Comparison of ENCODE assay signal across 27 cellular contexts in the genomic region with DNA sequence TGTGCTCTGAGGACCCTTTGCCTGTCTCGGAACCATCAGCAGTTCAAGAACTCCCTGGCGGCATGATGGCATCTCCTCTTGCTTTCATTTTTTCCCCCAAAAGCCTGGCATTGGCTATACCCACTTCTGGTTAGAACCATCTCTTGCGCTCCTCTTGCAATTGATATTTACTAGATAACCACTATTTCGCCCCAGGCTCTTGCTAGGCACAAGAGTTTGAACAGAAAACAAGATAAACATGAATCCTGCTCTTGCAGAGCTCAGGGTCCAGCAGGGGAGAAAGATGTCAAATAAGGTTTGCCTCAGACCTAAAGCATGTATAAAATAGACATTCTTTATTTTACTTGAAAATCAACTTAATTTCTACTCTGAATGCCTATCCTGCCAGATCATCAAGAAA. TPM values are rescaled to one million over a fixed set of nuclear protein-coding genes. Genes with fewer than 3 reads are reported as not detected.
"Had no signal": no experiment of that assay in that cellular context is flagged by ENCODE, and none has a peak within 500 bp of the region (broad histone marks: within the 10 kb centered on the region; RNA-seq: fewer than 3 reads in every experiment).

No MANE protein-coding gene starts in this region.

- H3K4me3 ChIP-seq: heart left ventricle, lower lobe of right lung, pancreas, prostate gland, sigmoid colon, spleen, suprapubic skin, thoracic aorta, tibial artery had no signal

- DNase-seq: heart left ventricle; hypothalamus; immature natural killer cell; kidney; lower lobe of right lung; mammary epithelial cell; mesenchymal stem cell; naive thymus-derived CD8-positive, alpha-beta T cell; nucleus accumbens; pancreas; retina; right cardiac atrium; sigmoid colon; small intestine; spleen; stimulated activated CD4-positive, alpha-beta T cell treated with anti-CD3 and anti-CD28 coated beads, Interleukin-4, amount 100 ng/mL, for 24 hours; stimulated activated naive CD4-positive, alpha-beta T cell; tibial artery had no signal

- ATAC-seq: heart left ventricle; lower lobe of right lung; naive thymus-derived CD8-positive, alpha-beta T cell; pancreas; right cardiac atrium; stimulated activated effector memory CD8-positive, alpha-beta T cell treated with anti-CD3 and anti-CD28 coated beads, Interleukin-12 subunit alpha, Interleukin-12 subunit beta, amount 100 ng/mL, for 72 hours had no signal

- H3K27me3 ChIP-seq: heart left ventricle, pancreas had no signal

- H3K36me3 ChIP-seq: pancreas, prostate gland, sigmoid colon, spleen, thoracic aorta, tibial artery had no signal

- FAIRE-seq: islet of Langerhans, kidney, pancreas, small intestine had no signal

- H3K4me1 ChIP-seq: pancreas, prostate gland, sigmoid colon, suprapubic skin, tibial artery had no signal

- H3K9me3 ChIP-seq: heart left ventricle, lower lobe of right lung, pancreas, prostate gland, sigmoid colon, spleen, suprapubic skin, thoracic aorta, tibial artery had no signal

- H3K27ac ChIP-seq: pancreas, prostate gland, sigmoid colon, suprapubic skin, thoracic aorta, tibial artery had no signal

RNA-seq across cellular contexts. Expression of a gene that starts 33.1 kb away (rescaled TPM):
- total RNA-seq: mammary epithelial cell, neural crest cell had no signal
- polyA plus RNA-seq: immature natural killer cell; mammary epithelial cell; naive thymus-derived CD8-positive, alpha-beta T cell had no signal

RNA-seq across cellular contexts. Expression of a gene that starts 56.5 kb away (rescaled TPM):
- total RNA-seq: liver, osteoblast, urinary bladder had no signal
